Comparison of ENCODE assay signal across 1 cellular context in genomic region chr7:94510582-94511456, GRCh38.
TF ChIP-seq lines count a peak whose summit lies in the region.

No MANE protein-coding gene starts in this region.

TF ChIP-seq in K562, 482 proteins besides CTCF, POLR2A, EP300 and RAD21 (continued from another document):
- TF ChIP-seq ZBTB2 (IDR thresholded peaks at IDR 0.05) = peak; percentile 37; the same call in 1 of the 2 replicates
- peak; percentile 37; the same call in 1 of the 2 replicates for TF ChIP-seq SMARCE1 (IDR thresholded peaks at IDR 0.05)
- no peak for TF ChIP-seq MAFK (IDR thresholded peaks at IDR 0.05; ENCODE audit: low read length)
- TF ChIP-seq HDAC2 (IDR thresholded peaks at IDR 0.05) = no peak
- peak; percentile 81 for TF ChIP-seq EHMT2 (IDR thresholded peaks at IDR 0.05)
- 0 out of 2 replicates have a peak, but pooled peaks have one; percentile 12 for TF ChIP-seq ZBTB40 (IDR thresholded peaks at IDR 0.05)
- TF ChIP-seq ZBTB40 (CRISPR knock-in tag; IDR thresholded peaks at IDR 0.05) = no peak
- peak in 1 of 3 experiments; percentile 10 for TF ChIP-seq YY1 (IDR thresholded peaks at IDR 0.05; ENCODE audit: borderline replicate concordance in 1 of 3, control insufficient read depth in 1 of 3, extremely low read depth in 1 of 3, insufficient read depth in 3 of 3, insufficient read length in 1 of 3, insufficient replicate concordance in 2 of 3, low read depth in 1 of 3, low read length in 2 of 3)
- TF ChIP-seq HCFC1 (IDR thresholded peaks at IDR 0.05; ENCODE audit: low read depth, low read length) = no peak
- no peak for TF ChIP-seq ELF1 (tag; IDR thresholded peaks at IDR 0.05)
- TF ChIP-seq RREB1 (CRISPR knock-in tag; IDR thresholded peaks at IDR 0.05) = 0 out of 2 replicates have a peak, but pooled peaks have one; percentile 34
- no peak for TF ChIP-seq FOXM1 (IDR thresholded peaks at IDR 0.05; ENCODE audit: low read depth)
- 0 out of 2 replicates have a peak, but pooled peaks have one; percentile 13 for TF ChIP-seq FOXM1 (CRISPR knock-in tag; IDR thresholded peaks at IDR 0.05; ENCODE audit: low read depth)
- peak; percentile 10 for TF ChIP-seq BRD9 (IDR thresholded peaks at IDR 0.05; ENCODE audit: low read depth, partially characterized antibody)
